ENCODE assay signal across 13 cellular contexts in genomic region chr20:51760905-51761544, GRCh38. TPM values are rescaled to one million over a fixed set of nuclear protein-coding genes. Genes with fewer than 3 reads are reported as not detected.
A peak's percentile ranks its signal among the peaks of the same experiment; 100 is the strongest.
DNase-seq lines count a peak whose midpoint lies in the region; TF ChIP-seq lines count a peak whose summit lies in the region.
"Had no signal": no experiment of that assay in that cellular context is flagged by ENCODE, and none has a peak within 500 bp of the region (broad histone marks: within the 10 kb centered on the region; RNA-seq: fewer than 3 reads in every experiment).

No MANE protein-coding gene starts in this region.

- TF ChIP-seq CTCF in cardiac fibroblast (IDR thresholded peaks at IDR 0.05; ENCODE audit: low read depth, low read length) (no peak), BE2C (IDR thresholded peaks at IDR 0.05; ENCODE audit: low read depth, low read length) (no peak)

- H3K9ac ChIP-seq in HUES48 (ENCODE audit: low read depth, low read length) = no peak overlapping the region

- H3K27me3 ChIP-seq in HUES48 (ENCODE audit: control insufficient read depth, insufficient read depth, low read length) (no peaks in the 10 kb centered on the region), BE2C (peaks cover 3% of the 10 kb centered on the region; the same call in 1 of the 2 replicates)
- H3K27me3 ChIP-seq: cardiac muscle cell, heart right ventricle had no signal

- DNase-seq in AG08396 (ENCODE audit: low spot score) (peak; percentile 79), cardiac fibroblast (ENCODE audit: low read depth in 2 of 2) (peak; percentile 11 to 39), lung microvascular endothelial cell (ENCODE audit: low read depth in 2 of 2) (peak; percentile 86 to 97), BE2C (no peak), epidermal melanocyte (ENCODE audit: insufficient read length, low spot score) (no peak)
- DNase-seq in stimulated activated CD4-positive, alpha-beta T cell treated with anti-CD3 and anti-CD28 coated beads, Interleukin-1b, Interleukin-23, amount 100 ng/mL, for 48 hours = no peak
- DNase-seq in activated naive CD4-positive, alpha-beta T cell treated with anti-CD3 and anti-CD28 coated beads, Interleukin-2, amount 50 U/mL, for 16 hours = no peak
- DNase-seq: CD8-positive, alpha-beta T cell; heart right ventricle; NCI-H2171 treated with DMSO at 0.1 percent for 48 hours; T-cell had no signal

- H3K4me1 ChIP-seq in HUES48 (ENCODE audit: control insufficient read depth, insufficient read depth, low read length) (0 out of 2 replicates have a peak, but pooled peaks cover 4% of the 10 kb centered on the region), BE2C (no peaks in the 10 kb centered on the region)

- H3K4me3 ChIP-seq in HUES48 (ENCODE audit: low read depth, low read length) (no peak overlapping the region), cardiac fibroblast (replicated peaks in 1 of 2; ENCODE audit: low read depth in 2 of 2, low read length in 2 of 2) (no peak overlapping the region), BE2C (ENCODE audit: low read depth, low read length) (no peak overlapping the region)
- H3K4me3 ChIP-seq: cardiac muscle cell, heart right ventricle had no signal

- H3K36me3 ChIP-seq in HUES48 (ENCODE audit: control insufficient read depth, insufficient read depth, low read length) (no peaks in the 10 kb centered on the region), BE2C (no peaks in the 10 kb centered on the region)
- H3K36me3 ChIP-seq: cardiac muscle cell, heart right ventricle had no signal

- peak overlapping the region; percentile 50 for H3K27ac ChIP-seq in HUES48 (ENCODE audit: low read depth, low read length)
- H3K27ac ChIP-seq: cardiac muscle cell, heart right ventricle had no signal

- H3K9me3 ChIP-seq in HUES48 (ENCODE audit: control insufficient read depth, insufficient read depth, low read length) = no peaks in the 10 kb centered on the region
- no peaks in the 10 kb centered on the region for H3K9me3 ChIP-seq in BE2C

RNA-seq across cellular contexts. Expression of gene ATP9A, which starts 7.2 kb away (rescaled TPM):
- 52.1 and 55.6 TPM in 2 replicates for total RNA-seq in lung microvascular endothelial cell
- polyA plus RNA-seq in BE2C (2012; ENCODE audit: insufficient read depth, insufficient read length, low read depth) = 0.32 TPM

RNA-seq across cellular contexts. Expression of gene SALL4, which starts 41.3 kb away (rescaled TPM):
- 0.20 and 0.22 TPM in 2 replicates for total RNA-seq in lung microvascular endothelial cell
- polyA plus RNA-seq in BE2C (2012; ENCODE audit: insufficient read depth, insufficient read length, low read depth) = not detected

Comparison
In these comparisons a context has a peak if more than half of its experiments do, and no peak if none do; other contexts are left out.
1. DNase-seq: peak in AG08396 (single experiment), cardiac fibroblast (2 of 2) and lung microvascular endothelial cell (2 of 2); none in BE2C (single experiment), stimulated activated CD4-positive, alpha-beta T cell treated with anti-CD3 and anti-CD28 coated beads, Interleukin-1b, Interleukin-23, amount 100 ng/mL, for 48 hours (single experiment), epidermal melanocyte (single experiment) and activated naive CD4-positive, alpha-beta T cell treated with anti-CD3 and anti-CD28 coated beads, Interleukin-2, amount 50 U/mL, for 16 hours (single experiment).